In the genomic region with DNA sequence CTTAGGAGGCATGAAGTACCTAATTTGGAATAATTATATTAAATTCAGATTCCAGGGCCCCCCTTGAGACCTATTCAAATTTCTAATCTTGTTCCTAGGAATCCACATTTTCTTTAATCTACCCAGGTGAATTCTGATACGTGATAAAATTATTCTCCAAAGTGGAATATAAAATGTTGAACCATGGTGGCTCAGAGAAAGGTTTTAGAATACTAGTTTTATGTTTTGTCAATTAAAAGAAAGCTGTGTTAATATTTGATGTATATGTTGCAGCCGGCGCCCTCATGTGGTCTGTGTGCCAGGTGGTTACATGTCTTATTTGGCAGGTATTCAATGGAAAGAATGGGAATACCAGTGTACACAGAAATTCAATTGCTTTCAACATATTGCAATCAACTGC, we compare ENCODE assay signal across 8 cellular contexts.
DNase-seq lines count a peak whose midpoint lies in the region; ATAC-seq and TF ChIP-seq lines count a peak whose summit lies in the region.

No MANE protein-coding gene starts in this region.

- DNase-seq in D341Med (ENCODE audit: low spot score) (peak; percentile 63), Kasumi-1 (lab: John Stamatoyannopoulos, UW) (peak; percentile 18 to 40), WTC11 (ENCODE audit: low spot score) (peak; percentile 39), kidney tubule cell (ENCODE audit: low spot score) (peak; percentile 29)

- no peaks in the 10 kb centered on the region for H3K36me3 Mint-ChIP-seq in WTC11

- H3K4me3 Mint-ChIP-seq in WTC11, result no peak overlapping the region

- no peak for ATAC-seq in WTC11
- no peak for ATAC-seq in GM18867 (IDR thresholded peaks at IDR 0.05; ENCODE audit: unreplicated experiment)
- ATAC-seq in GM21737 (IDR thresholded peaks at IDR 0.05; ENCODE audit: unreplicated experiment), result no peak
- no peak for ATAC-seq in HG03571 (IDR thresholded peaks at IDR 0.05; ENCODE audit: unreplicated experiment)
- ATAC-seq in HG02763 (IDR thresholded peaks at IDR 0.05; ENCODE audit: unreplicated experiment), result no peak

- H3K4me1 Mint-ChIP-seq in WTC11, result peaks cover 62% of the 10 kb centered on the region

- TF ChIP-seq CTCF in WTC11 (IDR thresholded peaks at IDR 0.05), result no peak

- CTCF ChIA-PET in WTC11 (lab: Charles Lee), result interaction anchor here (0.7 to 1.6 kb wide), 10 partner anchors 8 to 521 kb away, joined by 3 to 5 read pairs (median 4); no protein-coding TSS in a partner anchor

- H3K27me3 Mint-ChIP-seq in WTC11 (ENCODE audit: low read depth), result no peaks in the 10 kb centered on the region

- POLR2A ChIA-PET in WTC11 (lab: Charles Lee), result no interaction called here

- H3K27ac Mint-ChIP-seq in WTC11, result no peak overlapping the region

- no peaks in the 10 kb centered on the region for H3K9me3 Mint-ChIP-seq in WTC11

TF ChIP-seq in WTC11, 78 proteins besides CTCF, POLR2A, EP300 and RAD21:
- TF ChIP-seq ZNF671 (CRISPR knock-in tag; IDR thresholded peaks at IDR 0.05) (no peak), CBFB (CRISPR knock-in tag; IDR thresholded peaks at IDR 0.05; ENCODE audit: low read depth) (no peak), ZBTB43 (CRISPR knock-in tag; IDR thresholded peaks at IDR 0.05) (no peak), FOXP1 (CRISPR knock-in tag; IDR thresholded peaks at IDR 0.05; ENCODE audit: borderline replicate concordance) (no peak), ZNF138 (CRISPR knock-in tag; conservative IDR thresholded peaks at IDR 0.05) (no peak), MYBL2 (CRISPR knock-in tag; IDR thresholded peaks at IDR 0.05) (no peak), ATF3 (CRISPR knock-in tag; conservative IDR thresholded peaks at IDR 0.05) (no peak), ZNF232 (CRISPR knock-in tag; IDR thresholded peaks at IDR 0.05) (no peak), TCF7 (CRISPR knock-in tag; IDR thresholded peaks at IDR 0.05; ENCODE audit: low read depth) (no peak), ZNF423 (CRISPR knock-in tag; IDR thresholded peaks at IDR 0.05) (no peak), HMGA2 (CRISPR knock-in tag; IDR thresholded peaks at IDR 0.05) (no peak), ZBTB21 (CRISPR knock-in tag; IDR thresholded peaks at IDR 0.05; ENCODE audit: borderline replicate concordance) (no peak), GRHL2 (CRISPR knock-in tag; IDR thresholded peaks at IDR 0.05; ENCODE audit: insufficient replicate concordance, severe bottlenecking) (no peak), ZNF416 (CRISPR knock-in tag; IDR thresholded peaks at IDR 0.05) (no peak), CREB1 (CRISPR knock-in tag; IDR thresholded peaks at IDR 0.05) (no peak)
- TF ChIP-seq, protein P1, sequence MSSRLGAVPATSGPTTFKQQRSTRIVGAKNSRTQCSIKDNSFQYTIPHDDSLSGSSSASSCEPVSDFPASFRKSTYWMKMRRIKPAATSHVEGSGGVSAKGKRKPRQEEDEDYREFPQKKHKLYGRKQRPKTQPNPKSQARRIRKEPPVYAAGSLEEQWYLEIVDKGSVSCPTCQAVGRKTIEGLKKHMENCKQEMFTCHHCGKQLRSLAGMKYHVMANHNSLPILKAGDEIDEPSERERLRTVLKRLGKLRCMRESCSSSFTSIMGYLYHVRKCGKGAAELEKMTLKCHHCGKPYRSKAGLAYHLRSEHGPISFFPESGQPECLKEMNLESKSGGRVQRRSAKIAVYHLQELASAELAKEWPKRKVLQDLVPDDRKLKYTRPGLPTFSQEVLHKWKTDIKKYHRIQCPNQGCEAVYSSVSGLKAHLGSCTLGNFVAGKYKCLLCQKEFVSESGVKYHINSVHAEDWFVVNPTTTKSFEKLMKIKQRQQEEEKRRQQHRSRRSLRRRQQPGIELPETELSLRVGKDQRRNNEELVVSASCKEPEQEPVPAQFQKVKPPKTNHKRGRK (CRISPR knock-in tag; IDR thresholded peaks at IDR 0.05; ENCODE audit: borderline replicate concordance), result no peak
- TF ChIP-seq, protein P2, sequence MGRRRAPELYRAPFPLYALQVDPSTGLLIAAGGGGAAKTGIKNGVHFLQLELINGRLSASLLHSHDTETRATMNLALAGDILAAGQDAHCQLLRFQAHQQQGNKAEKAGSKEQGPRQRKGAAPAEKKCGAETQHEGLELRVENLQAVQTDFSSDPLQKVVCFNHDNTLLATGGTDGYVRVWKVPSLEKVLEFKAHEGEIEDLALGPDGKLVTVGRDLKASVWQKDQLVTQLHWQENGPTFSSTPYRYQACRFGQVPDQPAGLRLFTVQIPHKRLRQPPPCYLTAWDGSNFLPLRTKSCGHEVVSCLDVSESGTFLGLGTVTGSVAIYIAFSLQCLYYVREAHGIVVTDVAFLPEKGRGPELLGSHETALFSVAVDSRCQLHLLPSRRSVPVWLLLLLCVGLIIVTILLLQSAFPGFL (CRISPR knock-in tag; IDR thresholded peaks at IDR 0.05; ENCODE audit: borderline replicate concordance), result no peak
